Comparison of ENCODE assay signal across 1 cellular context in the genomic region with DNA sequence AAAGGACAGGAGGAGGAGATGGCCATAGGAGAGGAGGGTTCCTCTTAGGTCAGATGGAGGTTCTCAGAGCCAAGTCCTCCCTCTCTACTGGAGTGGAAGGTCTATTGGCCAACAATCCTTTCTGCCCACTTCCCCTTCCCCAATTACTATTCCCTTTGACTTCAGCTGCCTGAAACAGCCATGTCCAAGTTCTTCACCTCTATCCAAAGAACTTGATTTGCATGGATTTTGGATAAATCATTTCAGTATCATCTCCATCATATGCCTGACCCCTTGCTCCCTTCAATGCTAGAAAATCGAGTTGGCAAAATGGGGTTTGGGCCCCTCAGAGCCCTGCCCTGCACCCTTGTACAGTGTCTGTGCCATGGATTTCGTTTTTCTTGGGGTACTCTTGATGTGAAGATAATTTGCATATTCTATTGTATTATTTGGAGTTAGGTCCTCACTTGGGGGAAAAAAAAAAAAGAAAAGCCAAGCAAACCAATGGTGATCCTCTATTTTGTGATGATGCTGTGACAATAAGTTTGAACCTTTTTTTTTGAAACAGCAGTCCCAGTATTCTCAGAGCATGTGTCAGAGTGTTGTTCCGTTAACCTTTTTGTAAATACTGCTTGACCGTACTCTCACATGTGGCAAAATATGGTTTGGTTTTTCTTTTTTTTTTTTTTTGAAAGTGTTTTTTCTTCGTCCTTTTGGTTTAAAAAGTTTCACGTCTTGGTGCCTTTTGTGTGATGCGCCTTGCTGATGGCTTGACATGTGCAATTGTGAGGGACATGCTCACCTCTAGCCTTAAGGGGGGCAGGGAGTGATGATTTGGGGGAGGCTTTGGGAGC.
TF ChIP-seq lines count a peak whose summit lies in the region.

No MANE protein-coding gene starts in this region.

TF ChIP-seq in H1, 55 proteins besides CTCF, POLR2A, EP300 and RAD21:
- peak; percentile 8; the same call in 1 of the 2 replicates for TF ChIP-seq NRF1 (IDR thresholded peaks at IDR 0.05; ENCODE audit: low read depth, low read length)
- TF ChIP-seq POLR2AphosphoS5 (IDR thresholded peaks at IDR 0.05; ENCODE audit: low read depth, low read length), result peak; percentile 86
- peak; percentile 11; the same call in 1 of the 2 replicates for TF ChIP-seq CHD2 (IDR thresholded peaks at IDR 0.05; ENCODE audit: low read length)
- no peak for TF ChIP-seq POU5F1 (IDR thresholded peaks at IDR 0.05; ENCODE audit: low read depth, low read length)
- TF ChIP-seq ATF2 (IDR thresholded peaks at IDR 0.05; ENCODE audit: low read length), result peak; percentile 89
- TF ChIP-seq, protein P1, sequence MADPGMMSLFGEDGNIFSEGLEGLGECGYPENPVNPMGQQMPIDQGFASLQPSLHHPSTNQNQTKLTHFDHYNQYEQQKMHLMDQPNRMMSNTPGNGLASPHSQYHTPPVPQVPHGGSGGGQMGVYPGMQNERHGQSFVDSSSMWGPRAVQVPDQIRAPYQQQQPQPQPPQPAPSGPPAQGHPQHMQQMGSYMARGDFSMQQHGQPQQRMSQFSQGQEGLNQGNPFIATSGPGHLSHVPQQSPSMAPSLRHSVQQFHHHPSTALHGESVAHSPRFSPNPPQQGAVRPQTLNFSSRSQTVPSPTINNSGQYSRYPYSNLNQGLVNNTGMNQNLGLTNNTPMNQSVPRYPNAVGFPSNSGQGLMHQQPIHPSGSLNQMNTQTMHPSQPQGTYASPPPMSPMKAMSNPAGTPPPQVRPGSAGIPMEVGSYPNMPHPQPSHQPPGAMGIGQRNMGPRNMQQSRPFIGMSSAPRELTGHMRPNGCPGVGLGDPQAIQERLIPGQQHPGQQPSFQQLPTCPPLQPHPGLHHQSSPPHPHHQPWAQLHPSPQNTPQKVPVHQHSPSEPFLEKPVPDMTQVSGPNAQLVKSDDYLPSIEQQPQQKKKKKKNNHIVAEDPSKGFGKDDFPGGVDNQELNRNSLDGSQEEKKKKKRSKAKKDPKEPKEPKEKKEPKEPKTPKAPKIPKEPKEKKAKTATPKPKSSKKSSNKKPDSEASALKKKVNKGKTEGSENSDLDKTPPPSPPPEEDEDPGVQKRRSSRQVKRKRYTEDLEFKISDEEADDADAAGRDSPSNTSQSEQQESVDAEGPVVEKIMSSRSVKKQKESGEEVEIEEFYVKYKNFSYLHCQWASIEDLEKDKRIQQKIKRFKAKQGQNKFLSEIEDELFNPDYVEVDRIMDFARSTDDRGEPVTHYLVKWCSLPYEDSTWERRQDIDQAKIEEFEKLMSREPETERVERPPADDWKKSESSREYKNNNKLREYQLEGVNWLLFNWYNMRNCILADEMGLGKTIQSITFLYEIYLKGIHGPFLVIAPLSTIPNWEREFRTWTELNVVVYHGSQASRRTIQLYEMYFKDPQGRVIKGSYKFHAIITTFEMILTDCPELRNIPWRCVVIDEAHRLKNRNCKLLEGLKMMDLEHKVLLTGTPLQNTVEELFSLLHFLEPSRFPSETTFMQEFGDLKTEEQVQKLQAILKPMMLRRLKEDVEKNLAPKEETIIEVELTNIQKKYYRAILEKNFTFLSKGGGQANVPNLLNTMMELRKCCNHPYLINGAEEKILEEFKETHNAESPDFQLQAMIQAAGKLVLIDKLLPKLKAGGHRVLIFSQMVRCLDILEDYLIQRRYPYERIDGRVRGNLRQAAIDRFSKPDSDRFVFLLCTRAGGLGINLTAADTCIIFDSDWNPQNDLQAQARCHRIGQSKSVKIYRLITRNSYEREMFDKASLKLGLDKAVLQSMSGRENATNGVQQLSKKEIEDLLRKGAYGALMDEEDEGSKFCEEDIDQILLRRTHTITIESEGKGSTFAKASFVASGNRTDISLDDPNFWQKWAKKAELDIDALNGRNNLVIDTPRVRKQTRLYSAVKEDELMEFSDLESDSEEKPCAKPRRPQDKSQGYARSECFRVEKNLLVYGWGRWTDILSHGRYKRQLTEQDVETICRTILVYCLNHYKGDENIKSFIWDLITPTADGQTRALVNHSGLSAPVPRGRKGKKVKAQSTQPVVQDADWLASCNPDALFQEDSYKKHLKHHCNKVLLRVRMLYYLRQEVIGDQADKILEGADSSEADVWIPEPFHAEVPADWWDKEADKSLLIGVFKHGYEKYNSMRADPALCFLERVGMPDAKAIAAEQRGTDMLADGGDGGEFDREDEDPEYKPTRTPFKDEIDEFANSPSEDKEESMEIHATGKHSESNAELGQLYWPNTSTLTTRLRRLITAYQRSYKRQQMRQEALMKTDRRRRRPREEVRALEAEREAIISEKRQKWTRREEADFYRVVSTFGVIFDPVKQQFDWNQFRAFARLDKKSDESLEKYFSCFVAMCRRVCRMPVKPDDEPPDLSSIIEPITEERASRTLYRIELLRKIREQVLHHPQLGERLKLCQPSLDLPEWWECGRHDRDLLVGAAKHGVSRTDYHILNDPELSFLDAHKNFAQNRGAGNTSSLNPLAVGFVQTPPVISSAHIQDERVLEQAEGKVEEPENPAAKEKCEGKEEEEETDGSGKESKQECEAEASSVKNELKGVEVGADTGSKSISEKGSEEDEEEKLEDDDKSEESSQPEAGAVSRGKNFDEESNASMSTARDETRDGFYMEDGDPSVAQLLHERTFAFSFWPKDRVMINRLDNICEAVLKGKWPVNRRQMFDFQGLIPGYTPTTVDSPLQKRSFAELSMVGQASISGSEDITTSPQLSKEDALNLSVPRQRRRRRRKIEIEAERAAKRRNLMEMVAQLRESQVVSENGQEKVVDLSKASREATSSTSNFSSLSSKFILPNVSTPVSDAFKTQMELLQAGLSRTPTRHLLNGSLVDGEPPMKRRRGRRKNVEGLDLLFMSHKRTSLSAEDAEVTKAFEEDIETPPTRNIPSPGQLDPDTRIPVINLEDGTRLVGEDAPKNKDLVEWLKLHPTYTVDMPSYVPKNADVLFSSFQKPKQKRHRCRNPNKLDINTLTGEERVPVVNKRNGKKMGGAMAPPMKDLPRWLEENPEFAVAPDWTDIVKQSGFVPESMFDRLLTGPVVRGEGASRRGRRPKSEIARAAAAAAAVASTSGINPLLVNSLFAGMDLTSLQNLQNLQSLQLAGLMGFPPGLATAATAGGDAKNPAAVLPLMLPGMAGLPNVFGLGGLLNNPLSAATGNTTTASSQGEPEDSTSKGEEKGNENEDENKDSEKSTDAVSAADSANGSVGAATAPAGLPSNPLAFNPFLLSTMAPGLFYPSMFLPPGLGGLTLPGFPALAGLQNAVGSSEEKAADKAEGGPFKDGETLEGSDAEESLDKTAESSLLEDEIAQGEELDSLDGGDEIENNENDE (IDR thresholded peaks at IDR 0.05; ENCODE audit: insufficient replicate concordance, low read length), result peak; percentile 21
- TF ChIP-seq SP4 (IDR thresholded peaks at IDR 0.05; ENCODE audit: low read length), result peak; percentile 93
- no peak; the same call in 1 of the 2 replicates for TF ChIP-seq JUND (IDR thresholded peaks at IDR 0.05; ENCODE audit: low read length)
- TF ChIP-seq MAFK (IDR thresholded peaks at IDR 0.05; ENCODE audit: low read depth, low read length), result peak; percentile 1; the same call in 1 of the 2 replicates
- TF ChIP-seq SIRT6 (IDR thresholded peaks at IDR 0.05; ENCODE audit: low read length), result peak; percentile 80
- peak; percentile 44 for TF ChIP-seq TAF7 (optimal IDR thresholded peaks at IDR 0.05; ENCODE audit: borderline replicate concordance, low read depth, low read length)
- no peak; the same call in 1 of the 2 replicates for TF ChIP-seq CHD1 (IDR thresholded peaks at IDR 0.05; ENCODE audit: low read depth, low read length)
- TF ChIP-seq GTF2F1 (IDR thresholded peaks at IDR 0.05; ENCODE audit: borderline replicate concordance, low read depth, low read length), result 0 out of 2 replicates have a peak, but pooled peaks have one; percentile 2
- TF ChIP-seq, protein P2, sequence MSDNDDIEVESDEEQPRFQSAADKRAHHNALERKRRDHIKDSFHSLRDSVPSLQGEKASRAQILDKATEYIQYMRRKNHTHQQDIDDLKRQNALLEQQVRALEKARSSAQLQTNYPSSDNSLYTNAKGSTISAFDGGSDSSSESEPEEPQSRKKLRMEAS (IDR thresholded peaks at IDR 0.05), result 0 out of 2 replicates have a peak, but pooled peaks have one; percentile 2
